8 cellular contexts compared by ENCODE assay signal in the genomic region with DNA sequence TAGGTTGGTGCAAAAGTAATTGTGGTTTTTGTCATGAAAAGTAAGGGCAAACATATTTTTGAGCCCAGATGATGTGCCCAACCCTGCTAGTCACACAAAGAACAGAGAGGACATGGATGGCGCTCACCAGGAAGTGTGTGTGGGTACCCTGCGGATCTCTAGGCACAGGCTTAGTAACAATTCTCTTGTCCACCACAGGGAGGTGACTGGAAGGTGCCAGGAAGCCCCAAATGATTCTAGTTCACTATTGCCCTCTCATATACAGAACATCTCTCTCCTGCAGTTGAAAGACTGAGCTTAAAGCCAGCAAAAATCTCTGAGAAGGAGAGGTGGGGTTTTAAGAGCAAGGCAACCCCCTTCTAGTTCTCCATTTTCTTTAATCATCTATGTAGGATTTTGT.
DNase-seq lines count a peak whose midpoint lies in the region; ATAC-seq, FAIRE-seq and TF ChIP-seq lines count a peak whose summit lies in the region.

No MANE protein-coding gene starts in this region.

- no peak overlapping the region for H3K27ac Mint-ChIP-seq in central memory CD8-positive, alpha-beta T cell (ENCODE audit: low read depth)

- ATAC-seq in GM19372 (IDR thresholded peaks at IDR 0.05; ENCODE audit: low read depth, unreplicated experiment) (peak; percentile 69), Right ventricle myocardium inferior (no peak)
- peak; percentile 72 for ATAC-seq in central memory CD8-positive, alpha-beta T cell (replicated peaks; ENCODE audit: extremely low read depth, poor library complexity, severe bottlenecking)

- no peaks in the 10 kb centered on the region for H3K9me3 Mint-ChIP-seq in central memory CD8-positive, alpha-beta T cell

- H3K36me3 Mint-ChIP-seq in central memory CD8-positive, alpha-beta T cell (ENCODE audit: insufficient read depth) = peaks cover 10% of the 10 kb centered on the region

- no peaks in the 10 kb centered on the region for H3K27me3 Mint-ChIP-seq in central memory CD8-positive, alpha-beta T cell

- peaks cover 13% of the 10 kb centered on the region for H3K4me1 Mint-ChIP-seq in central memory CD8-positive, alpha-beta T cell

- H3K4me3 ChIP-seq in Jurkat, Clone E6-1 (ENCODE audit: low read length) = no peak overlapping the region

- TF ChIP-seq CTCF in D721Med (IDR thresholded peaks at IDR 0.05; ENCODE audit: insufficient read depth, missing control alignments) = no peak

- DNase-seq in ELR (ENCODE audit: low read depth) = peak; percentile 21
- peak; percentile 45 for DNase-seq in Jurkat, Clone E6-1 (ENCODE audit: low read depth, low spot score)
- no peak for DNase-seq in central memory CD8-positive, alpha-beta T cell (ENCODE audit: low spot score in 2 of 2)
- no peak for DNase-seq in DMS153 treated with DMSO at 0.1 percent for 48 hours (lab: John Stamatoyannopoulos, UW; ENCODE audit: unreplicated experiment)
- DNase-seq in Right ventricle myocardium inferior (ENCODE audit: missing footprints) = no peak
- DNase-seq in GOT3 (lab: John Stamatoyannopoulos, UW) = no peak
- no peak for DNase-seq in D721Med (ENCODE audit: insufficient read length, low spot score)

- H3K4me3 Mint-ChIP-seq in central memory CD8-positive, alpha-beta T cell = no peak overlapping the region

- FAIRE-seq in D721Med (lab: Jason Lieb, UNC) = no peak

- intact Hi-C loops in Right ventricle myocardium inferior (cut with DNase I) = no loop called here

Comparison
In these comparisons a context has a peak if more than half of its experiments do, and no peak if none do; other contexts are left out.
1. DNase-seq: peak in ELR (single experiment) and Jurkat, Clone E6-1 (single experiment); none in central memory CD8-positive, alpha-beta T cell (0 of 2), DMS153 treated with DMSO at 0.1 percent for 48 hours (single experiment), Right ventricle myocardium inferior (single experiment), GOT3 (single experiment) and D721Med (single experiment).